Comparison of ENCODE assay signal across 8 cellular contexts in genomic region chr6:35392773-35393672, GRCh38. TPM values are rescaled to one million over a fixed set of nuclear protein-coding genes. Genes with fewer than 3 reads are reported as not detected.
DNase-seq lines count a peak whose midpoint lies in the region; ATAC-seq and TF ChIP-seq lines count a peak whose summit lies in the region.
"Had no signal": no experiment of that assay in that cellular context is flagged by ENCODE, and none has a peak within 500 bp of the region (broad histone marks: within the 10 kb centered on the region; RNA-seq: fewer than 3 reads in every experiment).

No MANE protein-coding gene starts in this region.

- no peaks in the 10 kb centered on the region for H3K36me3 ChIP-seq in CD8-positive, alpha-beta T cell (ENCODE audit: insufficient read depth, low read length)
- H3K36me3 ChIP-seq in MG63: peaks cover 55% of the 10 kb centered on the region

- H3K4me3 ChIP-seq in CD8-positive, alpha-beta T cell (ENCODE audit: low read depth, low read length): peak overlapping the region; percentile 2
- no peak overlapping the region for H3K4me3 ChIP-seq in MG63

- H3K9me3 Mint-ChIP-seq in CD8-positive, alpha-beta T cell: no peaks in the 10 kb centered on the region
- H3K9me3 Mint-ChIP-seq in nephron: no peaks in the 10 kb centered on the region

- peaks cover 41% of the 10 kb centered on the region for H3K4me1 ChIP-seq in CD8-positive, alpha-beta T cell (ENCODE audit: insufficient read depth, low read length)

- POLR2A ChIA-PET in CD8-positive, alpha-beta T cell (lab: Charles Lee): interaction anchor here (1.5 kb wide), 1 partner anchor 61 kb away, joined by 4 read pairs; no protein-coding TSS in a partner anchor
- POLR2A ChIA-PET in HEK293T (lab: Yijun Ruan, JAX): no interaction called here

- no peaks in the 10 kb centered on the region for H3K9me3 ChIP-seq in CD8-positive, alpha-beta T cell (ENCODE audit: low read length)
- H3K9me3 ChIP-seq in MG63: no peaks in the 10 kb centered on the region

- DNase-seq in CD8-positive, alpha-beta T cell: no peak
- DNase-seq in MG63: peak; percentile 28
- DNase-seq in dermis blood vessel endothelial cell: peak; percentile 34
- no peak for DNase-seq in middle frontal gyrus (ENCODE audit: extremely low spot score, low spot score)
- no peak for DNase-seq in HEK293T (ENCODE audit: extremely low spot score)
- DNase-seq in AG08395 (ENCODE audit: low spot score): no peak
- DNase-seq: NCI-H1436 treated with DMSO at 0.1 percent for 48 hours had no signal

- no peaks in the 10 kb centered on the region for H3K27me3 Mint-ChIP-seq in CD8-positive, alpha-beta T cell (ENCODE audit: low read depth)
- H3K27me3 Mint-ChIP-seq in nephron (ENCODE audit: low read depth): no peaks in the 10 kb centered on the region

- H3K4me1 Mint-ChIP-seq in CD8-positive, alpha-beta T cell (ENCODE audit: low read depth): peaks cover 64% of the 10 kb centered on the region
- peaks cover 32% of the 10 kb centered on the region for H3K4me1 Mint-ChIP-seq in nephron

- no peaks in the 10 kb centered on the region for H3K27me3 ChIP-seq in CD8-positive, alpha-beta T cell (ENCODE audit: insufficient read depth, low read length)
- no peaks in the 10 kb centered on the region for H3K27me3 ChIP-seq in MG63

- intact Hi-C loops in CD8-positive, alpha-beta T cell (cut with DNase I, micrococcal nuclease): loop anchor here in 1 of 2 experiments (10.0 kb wide), 1 partner anchor 48 kb away; the partner anchor contains the start of gene PPARD

- CTCF ChIA-PET in CD8-positive, alpha-beta T cell (lab: Charles Lee): interaction anchor here (0.8 to 1.7 kb wide), 4 partner anchors 56 to 59 kb away, joined by 3 to 9 read pairs (median 3); partner anchors contain the start of gene FANCE
- CTCF ChIA-PET in HEK293T (lab: Yijun Ruan, JAX): interaction anchor here (0.7 kb wide), 1 partner anchor 9 kb away, joined by 3 read pairs; no protein-coding TSS in a partner anchor

- H3K27ac Mint-ChIP-seq in CD8-positive, alpha-beta T cell: peak overlapping the region; percentile 88
- peak overlapping the region in 2 of 3 experiments; percentile 12 to 25 for H3K27ac Mint-ChIP-seq in nephron

- no peak for ATAC-seq in CD8-positive, alpha-beta T cell

- H3K27ac ChIP-seq in CD8-positive, alpha-beta T cell (ENCODE audit: low read depth, low read length): no peak overlapping the region

- peaks cover 15% of the 10 kb centered on the region for H3K36me3 Mint-ChIP-seq in CD8-positive, alpha-beta T cell
- H3K36me3 Mint-ChIP-seq in nephron (ENCODE audit: low read depth): peaks cover 10% of the 10 kb centered on the region

- TF ChIP-seq CTCF in CD8-positive, alpha-beta T cell (IDR thresholded peaks at IDR 0.05): no peak
- TF ChIP-seq CTCF in nephron (IDR thresholded peaks at IDR 0.05; ENCODE audit: unreplicated experiment in 3 of 3): no peak

- no peak overlapping the region for H3K4me3 Mint-ChIP-seq in CD8-positive, alpha-beta T cell
- no peak overlapping the region for H3K4me3 Mint-ChIP-seq in nephron

TF ChIP-seq in HEK293T, 16 proteins besides CTCF, POLR2A, EP300 and RAD21:
- TF ChIP-seq PKNOX1 (IDR thresholded peaks at IDR 0.05): no peak
- TF ChIP-seq CTBP1 (IDR thresholded peaks at IDR 0.05; ENCODE audit: borderline replicate concordance): no peak
- TF ChIP-seq FOXM1 (IDR thresholded peaks at IDR 0.05; ENCODE audit: borderline replicate concordance): no peak
- TF ChIP-seq HDGF (IDR thresholded peaks at IDR 0.05; ENCODE audit: borderline replicate concordance): no peak
- TF ChIP-seq ELF4 (IDR thresholded peaks at IDR 0.05): no peak
- no peak for TF ChIP-seq SP1 (IDR thresholded peaks at IDR 0.05)
- TF ChIP-seq ZNF384 (IDR thresholded peaks at IDR 0.05): no peak
- no peak for TF ChIP-seq FOXA1 (IDR thresholded peaks at IDR 0.05)
- TF ChIP-seq FOXK2 (IDR thresholded peaks at IDR 0.05): no peak
- TF ChIP-seq NFRKB (IDR thresholded peaks at IDR 0.05): no peak
- no peak for TF ChIP-seq L3MBTL2 (conservative IDR thresholded peaks at IDR 0.05)
- no peak for TF ChIP-seq SUZ12 (IDR thresholded peaks at IDR 0.05)
- no peak for TF ChIP-seq ARNT (IDR thresholded peaks at IDR 0.05)
- no peak for TF ChIP-seq LEF1 (IDR thresholded peaks at IDR 0.05; ENCODE audit: borderline replicate concordance)
- no peak for TF ChIP-seq TARDBP (IDR thresholded peaks at IDR 0.05)
- no peak for TF ChIP-seq BHLHE40 (IDR thresholded peaks at IDR 0.05; ENCODE audit: borderline replicate concordance)

RNA-seq across cellular contexts. Expression of gene PPARD, which starts 50.7 kb away (rescaled TPM):
- total RNA-seq in CD8-positive, alpha-beta T cell: 10 to 100 TPM; 20.0 to 21.5 TPM
- total RNA-seq in MG63 (2014; rRNA removed; shearing (Covaris generic); ENCODE audit: low replicate concordance): 5.9 and 15.7 TPM in 2 replicates
- total RNA-seq in dermis blood vessel endothelial cell: 9.7 and 18.1 TPM in 2 replicates

RNA-seq across cellular contexts. Expression of gene FANCE, which starts 59.1 kb away (rescaled TPM):
- total RNA-seq in CD8-positive, alpha-beta T cell: 1 to 10 TPM; 1.1 to 1.2 TPM
- 20.1 and 28.0 TPM in 2 replicates for total RNA-seq in MG63 (2014; rRNA removed; shearing (Covaris generic); ENCODE audit: low replicate concordance)
- total RNA-seq in dermis blood vessel endothelial cell: 14.5 and 18.0 TPM in 2 replicates

Comparison
In these comparisons a context has a peak if more than half of its experiments do, and no peak if none do; other contexts are left out.
1. DNase-seq: peak in MG63 (single experiment) and dermis blood vessel endothelial cell (single experiment); none in CD8-positive, alpha-beta T cell (0 of 7), middle frontal gyrus (single experiment), HEK293T (single experiment) and AG08395 (single experiment).